Comparison of ENCODE assay signal across 11 cellular contexts in the genomic region with DNA sequence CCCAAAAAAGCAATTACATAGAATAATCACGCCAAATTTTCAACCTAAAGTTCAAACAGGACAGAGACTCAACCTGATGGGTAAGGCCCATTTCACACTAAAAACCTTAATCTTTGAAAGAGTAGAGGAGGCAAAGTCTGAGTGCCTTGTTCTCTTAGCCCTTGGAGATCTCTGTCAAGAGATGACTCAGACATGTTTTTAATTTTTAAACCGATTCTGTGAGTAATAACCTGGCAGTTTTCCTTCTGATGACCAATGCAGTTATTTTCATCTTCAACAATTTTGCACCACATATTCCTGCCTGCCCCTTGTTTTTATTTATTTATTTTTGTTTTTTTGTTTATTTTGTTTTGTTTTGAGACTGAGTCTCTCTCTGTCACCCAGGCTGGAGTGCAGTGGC. TPM values are rescaled to one million over a fixed set of nuclear protein-coding genes. Genes with fewer than 3 reads are reported as not detected.
DNase-seq lines count a peak whose midpoint lies in the region; ATAC-seq lines count a peak whose summit lies in the region.
"Had no signal": no experiment of that assay in that cellular context is flagged by ENCODE, and none has a peak within 500 bp of the region (broad histone marks: within the 10 kb centered on the region; RNA-seq: fewer than 3 reads in every experiment).

No MANE protein-coding gene starts in this region.

- H3K9me3 Mint-ChIP-seq in activated naive CD8-positive, alpha-beta T cell treated with anti-CD3 and anti-CD28 coated beads, Interleukin-2, amount 50 U/mL, for 24 hours: no peaks in the 10 kb centered on the region

- H3K4me3 Mint-ChIP-seq in activated naive CD8-positive, alpha-beta T cell treated with anti-CD3 and anti-CD28 coated beads, Interleukin-2, amount 50 U/mL, for 24 hours: peak overlapping the region; percentile 68

- no peaks in the 10 kb centered on the region for H3K9me3 ChIP-seq in BLaER1 treated with 17β-estradiol and CSF1 and Interleukin-3, amounts not matched to agents 10 nM and 100 nM (replicated peaks in 1 of 11)
- H3K9me3 ChIP-seq: esophagus squamous epithelium, lower lobe of right lung had no signal

- H3K27ac Mint-ChIP-seq in activated naive CD8-positive, alpha-beta T cell treated with anti-CD3 and anti-CD28 coated beads, Interleukin-2, amount 50 U/mL, for 24 hours: peak overlapping the region; percentile 86

- peaks cover 60% of the 10 kb centered on the region for H3K4me1 Mint-ChIP-seq in activated naive CD8-positive, alpha-beta T cell treated with anti-CD3 and anti-CD28 coated beads, Interleukin-2, amount 50 U/mL, for 24 hours

- peak overlapping the region in 6 of 11 experiments; percentile 8 to 99 (median 93); a peak in 10 of 22 replicates for H3K4me2 ChIP-seq in BLaER1 treated with 17β-estradiol and CSF1 and Interleukin-3, amounts not matched to agents 10 nM and 100 nM

- no peaks in the 10 kb centered on the region for H3K36me3 ChIP-seq in BLaER1 treated with 17β-estradiol and CSF1 and Interleukin-3, amounts not matched to agents 10 nM and 100 nM
- H3K36me3 ChIP-seq: esophagus squamous epithelium, lower lobe of right lung had no signal

- no peak overlapping the region for H3K27ac ChIP-seq in BLaER1 treated with 17β-estradiol and CSF1 and Interleukin-3, amounts not matched to agents 10 nM and 100 nM
- H3K27ac ChIP-seq: lower lobe of right lung had no signal

- no peaks in the 10 kb centered on the region for H3K27me3 ChIP-seq in BLaER1 treated with 17β-estradiol and CSF1 and Interleukin-3, amounts not matched to agents 10 nM and 100 nM

- peaks cover 4% of the 10 kb centered on the region for H3K27me3 Mint-ChIP-seq in activated naive CD8-positive, alpha-beta T cell treated with anti-CD3 and anti-CD28 coated beads, Interleukin-2, amount 50 U/mL, for 24 hours

- H3K9ac ChIP-seq in BLaER1 treated with 17β-estradiol and CSF1 and Interleukin-3, amounts not matched to agents 10 nM and 100 nM: no peak overlapping the region

- H3K36me3 Mint-ChIP-seq in activated naive CD8-positive, alpha-beta T cell treated with anti-CD3 and anti-CD28 coated beads, Interleukin-2, amount 50 U/mL, for 24 hours (ENCODE audit: low read depth): peaks cover 2% of the 10 kb centered on the region

- ATAC-seq in activated naive CD8-positive, alpha-beta T cell treated with anti-CD3 and anti-CD28 coated beads, Interleukin-2, amount 50 U/mL, for 24 hours: no peak
- ATAC-seq: lower lobe of right lung had no signal

- DNase-seq in HPDE6-E6E7 (ENCODE audit: extremely low spot score): peak; percentile 72
- DNase-seq in activated naive CD8-positive, alpha-beta T cell treated with anti-CD3 and anti-CD28 coated beads, Interleukin-2, amount 50 U/mL, for 24 hours: no peak
- peak; percentile 74 for DNase-seq in hepatic stellate cell (ENCODE audit: low spot score)
- DNase-seq in activated CD8-positive, alpha-beta memory T cell treated with anti-CD3 and anti-CD28 coated beads, Interleukin-2, amount 50 U/mL, for 48 hours: no peak
- DNase-seq in activated CD4-positive, CD25-positive, alpha-beta regulatory T cell (lab: John Stamatoyannopoulos, UW): no peak
- DNase-seq in SK-N-DZ (ENCODE audit: low spot score): no peak
- DNase-seq in KG1 (lab: John Stamatoyannopoulos, UW): no peak
- DNase-seq: esophagus squamous epithelium, lower lobe of right lung, NCI-H526 had no signal

- H3K4me3 ChIP-seq in BLaER1 treated with 17β-estradiol and CSF1 and Interleukin-3, amounts not matched to agents 10 nM and 100 nM: no peak overlapping the region
- H3K4me3 ChIP-seq: esophagus squamous epithelium, lower lobe of right lung had no signal

- peaks cover 32 to 63% (median 55%) of the 10 kb centered on the region in 10 experiments for H3K4me1 ChIP-seq in BLaER1 treated with 17β-estradiol and CSF1 and Interleukin-3, amounts not matched to agents 10 nM and 100 nM

- H4K20me1 ChIP-seq in BLaER1 treated with 17β-estradiol and CSF1 and Interleukin-3, amounts not matched to agents 10 nM and 100 nM: no peaks in the 10 kb centered on the region

RNA-seq across cellular contexts. Expression of gene TNFSF9, which starts 11.5 kb away (rescaled TPM):
- 0.08 and 0.29 TPM in 2 replicates for polyA plus RNA-seq in SK-N-DZ (2014; cell fraction: cytosol; rRNA removed)
- polyA plus RNA-seq in SK-N-DZ (2014; cell fraction: nucleus; rRNA removed): not detected in 2 replicates

RNA-seq across cellular contexts. Expression of gene TUBB4A, which starts 17.2 kb away (rescaled TPM):
- 8.0 and 9.6 TPM in 2 replicates for polyA plus RNA-seq in SK-N-DZ (2014; cell fraction: cytosol; rRNA removed)
- 2.2 and 3.8 TPM in 2 replicates for polyA plus RNA-seq in SK-N-DZ (2014; cell fraction: nucleus; rRNA removed)

RNA-seq across cellular contexts. Expression of gene DENND1C, which starts 37.7 kb away (rescaled TPM):
- polyA plus RNA-seq in SK-N-DZ (2014; cell fraction: cytosol; rRNA removed): not detected in 2 replicates
- 0.72 TPM in 1 of 2 replicates, not detected in the other for polyA plus RNA-seq in SK-N-DZ (2014; cell fraction: nucleus; rRNA removed)

RNA-seq across cellular contexts. Expression of gene CRB3, which starts 55.2 kb away (rescaled TPM):
- polyA plus RNA-seq in SK-N-DZ (2014; cell fraction: cytosol; rRNA removed): not detected in 2 replicates
- polyA plus RNA-seq in SK-N-DZ (2014; cell fraction: nucleus; rRNA removed): not detected in 2 replicates

RNA-seq across cellular contexts. Expression of gene SLC25A23, which starts 59.7 kb away (rescaled TPM):
- 52.5 and 72.5 TPM in 2 replicates for polyA plus RNA-seq in SK-N-DZ (2014; cell fraction: cytosol; rRNA removed)
- 27.0 and 37.3 TPM in 2 replicates for polyA plus RNA-seq in SK-N-DZ (2014; cell fraction: nucleus; rRNA removed)

Comparison
In these comparisons a context has a peak if more than half of its experiments do, and no peak if none do; other contexts are left out.
1. DNase-seq: peak in HPDE6-E6E7 (single experiment) and hepatic stellate cell (single experiment); none in activated naive CD8-positive, alpha-beta T cell treated with anti-CD3 and anti-CD28 coated beads, Interleukin-2, amount 50 U/mL, for 24 hours (single experiment), activated CD8-positive, alpha-beta memory T cell treated with anti-CD3 and anti-CD28 coated beads, Interleukin-2, amount 50 U/mL, for 48 hours (single experiment), activated CD4-positive, CD25-positive, alpha-beta regulatory T cell (0 of 4), SK-N-DZ (single experiment) and KG1 (single experiment).